ENCODE assay signal across 8 cellular contexts in genomic region chr3:125211523-125212095, GRCh38. TPM values are rescaled to one million over a fixed set of nuclear protein-coding genes. Genes with fewer than 3 reads are reported as not detected.
DNase-seq lines count a peak whose midpoint lies in the region; ATAC-seq, FAIRE-seq and TF ChIP-seq lines count a peak whose summit lies in the region.

No MANE protein-coding gene starts in this region.

- no peaks in the 10 kb centered on the region for H3K9me3 Mint-ChIP-seq in activated CD4-positive, alpha-beta T cell treated with anti-CD3 and anti-CD28 coated beads for 36 hours (ENCODE audit: low read depth)
- no peaks in the 10 kb centered on the region for H3K9me3 Mint-ChIP-seq in stimulated activated memory B cell treated with anti-CD40 and anti-IgM and Interleukin-4, amounts not matched to agents 10 μg/mL and 1 μg/mL and 100 μg/mL, for 72 hours

- H3K4me2 ChIP-seq in GM12878 (ENCODE audit: control insufficient read depth, insufficient read depth) = peak overlapping the region; percentile 90

- no peak overlapping the region for H3K27ac ChIP-seq in GM12878 (ENCODE audit: control insufficient read depth, insufficient read depth)
- no peak overlapping the region for H3K27ac ChIP-seq in left lung

- H3K9me3 ChIP-seq in GM12878 (replicated peaks; ENCODE audit: control insufficient read depth, insufficient read depth, low read length) (no peaks in the 10 kb centered on the region), left lung (no peaks in the 10 kb centered on the region)

- H3K4me1 ChIP-seq in GM12878 (ENCODE audit: control insufficient read depth, insufficient read depth, low read length) (peaks cover 6% of the 10 kb centered on the region), left lung (peaks cover 0 to 13% of the 10 kb centered on the region in 2 donors)

- H3K4me1 Mint-ChIP-seq in activated CD4-positive, alpha-beta T cell treated with anti-CD3 and anti-CD28 coated beads for 36 hours = peaks cover 9% of the 10 kb centered on the region
- H3K4me1 Mint-ChIP-seq in stimulated activated memory B cell treated with anti-CD40 and anti-IgM and Interleukin-4, amounts not matched to agents 10 μg/mL and 1 μg/mL and 100 μg/mL, for 72 hours = peaks cover 16% of the 10 kb centered on the region

- H3K27me3 Mint-ChIP-seq in activated CD4-positive, alpha-beta T cell treated with anti-CD3 and anti-CD28 coated beads for 36 hours = peaks cover 52% of the 10 kb centered on the region
- peaks cover 59% of the 10 kb centered on the region for H3K27me3 Mint-ChIP-seq in stimulated activated memory B cell treated with anti-CD40 and anti-IgM and Interleukin-4, amounts not matched to agents 10 μg/mL and 1 μg/mL and 100 μg/mL, for 72 hours

- H3K27me3 ChIP-seq in GM12878 (replicated peaks in 1 of 2; ENCODE audit: control insufficient read depth in 2 of 2, insufficient read depth in 2 of 2, low read length in 1 of 2) = peaks cover 0 to 7% of the 10 kb centered on the region in 2 experiments; a peak in 2 of 4 replicates
- peaks cover 16 to 56% of the 10 kb centered on the region in 2 donors for H3K27me3 ChIP-seq in left lung

- no peak for TF ChIP-seq RAD21 in GM12878 (IDR thresholded peaks at IDR 0.05; ENCODE audit: insufficient read depth, low read depth, low read length)

- H3K9ac ChIP-seq in GM12878 (ENCODE audit: control insufficient read depth, insufficient read depth, low read length) = peak overlapping the region; percentile 51; the same call in 1 of the 2 replicates

- TF ChIP-seq POLR2A in GM12878 (IDR thresholded peaks at IDR 0.05; ENCODE audit: low read depth, low read length) = no peak

- no peak for FAIRE-seq in GM12878 (lab: Jason Lieb, UNC)
- FAIRE-seq in frontal cortex (lab: Jason Lieb, UNC) = no peak

- CTCF ChIA-PET in activated CD4-positive, alpha-beta T cell treated with anti-CD3 and anti-CD28 coated beads for 36 hours (lab: Charles Lee) = interaction anchor here (0.6 kb wide), 1 partner anchor 166 kb away, joined by 3 read pairs; no protein-coding TSS in a partner anchor
- CTCF ChIA-PET in GM12878 (lab: Yijun Ruan, JAX) = no interaction called here

- in situ Hi-C loops in GM12878 (cut with MboI) = no loop called here

- TF ChIP-seq CTCF in GM12878 (IDR thresholded peaks at IDR 0.05 in 2 of 3, conservative IDR thresholded peaks at IDR 0.05 in 1 of 3; ENCODE audit: control insufficient read depth in 2 of 3, extremely low read depth in 1 of 3, insufficient read depth in 1 of 3, low read depth in 3 of 3, low read length in 3 of 3) (no peak), left lung (IDR thresholded peaks at IDR 0.05) (no peak), omental fat pad (IDR thresholded peaks at IDR 0.05) (no peak)

- intact Hi-C loops in activated CD4-positive, alpha-beta T cell treated with anti-CD3 and anti-CD28 coated beads for 36 hours (cut with DNase I, micrococcal nuclease) = loop anchor here in 1 of 2 experiments (5.0 kb wide), 1 partner anchor 376 kb away; no protein-coding TSS in a partner anchor
- intact Hi-C loops in GM12878 (cut with micrococcal nuclease; ENCODE audit: unreplicated experiment) (no loop called here), left lung (cut with DNase I) (no loop called here)

- RAD21 ChIA-PET in GM12878 (lab: Charles Lee; ENCODE audit: unreplicated experiment) = no interaction called here

- POLR2A ChIA-PET in activated CD4-positive, alpha-beta T cell treated with anti-CD3 and anti-CD28 coated beads for 36 hours (lab: Charles Lee) = no interaction called here
- POLR2A ChIA-PET in GM12878 (lab: Charles Lee) = no interaction called here

- SMC1A ChIA-PET in GM12878 (lab: Charles Lee; ENCODE audit: uncharacterized antibody, unreplicated experiment) = no interaction called here

- peak overlapping the region; percentile 74 for H2AFZ ChIP-seq in GM12878 (ENCODE audit: control insufficient read depth, low read depth, low read length)

- H3K36me3 Mint-ChIP-seq in activated CD4-positive, alpha-beta T cell treated with anti-CD3 and anti-CD28 coated beads for 36 hours (ENCODE audit: low read depth) = no peaks in the 10 kb centered on the region
- H3K36me3 Mint-ChIP-seq in stimulated activated memory B cell treated with anti-CD40 and anti-IgM and Interleukin-4, amounts not matched to agents 10 μg/mL and 1 μg/mL and 100 μg/mL, for 72 hours = no peaks in the 10 kb centered on the region

- no peaks in the 10 kb centered on the region for H3K79me2 ChIP-seq in GM12878 (ENCODE audit: control insufficient read depth, insufficient read depth, low read length)

- BruUV-seq in GM12878 (replicated peaks; lab: Mats Ljungman, UMichigan) = no TSS peak

- TF ChIP-seq EP300 in GM12878 (IDR thresholded peaks at IDR 0.05; ENCODE audit: borderline replicate concordance in 1 of 2, control insufficient read depth in 1 of 2, low read depth in 2 of 2, low read length in 2 of 2) = no peak

- no peaks in the 10 kb centered on the region for H4K20me1 ChIP-seq in GM12878 (ENCODE audit: control insufficient read depth, insufficient read depth)

- H3K36me3 ChIP-seq in GM12878 (ENCODE audit: control insufficient read depth in 2 of 2, insufficient read depth in 2 of 2, low read length in 1 of 2) (no peaks in the 10 kb centered on the region), left lung (no peaks in the 10 kb centered on the region)

- no peak overlapping the region for H3K27ac Mint-ChIP-seq in activated CD4-positive, alpha-beta T cell treated with anti-CD3 and anti-CD28 coated beads for 36 hours
- no peak overlapping the region for H3K27ac Mint-ChIP-seq in stimulated activated memory B cell treated with anti-CD40 and anti-IgM and Interleukin-4, amounts not matched to agents 10 μg/mL and 1 μg/mL and 100 μg/mL, for 72 hours

- H3K4me3 ChIP-seq in GM12878 (peak overlapping the region; percentile 59; the same call in 1 of the 2 replicates), left lung (peak overlapping the region; percentile 44 to 53)

- no peak for DNase-seq in activated CD4-positive, alpha-beta T cell treated with anti-CD3 and anti-CD28 coated beads for 36 hours
- DNase-seq in activated CD4-positive, alpha-beta T cell treated with anti-CD3 and anti-CD28 coated beads for 4 hours = no peak
- DNase-seq in GM12878 (ENCODE audit: low read depth, low spot score) (no peak), left lung (no peak), frontal cortex (ENCODE audit: low spot score in 2 of 2) (no peak), omental fat pad (ENCODE audit: low spot score) (no peak)
- no peak for DNase-seq in stimulated activated CD8-positive, alpha-beta memory T cell treated with anti-CD3 and anti-CD28 coated beads, Interleukin-4, amount 100 ng/mL, for 48 hours

- peak overlapping the region; percentile 13 for H3K4me3 Mint-ChIP-seq in activated CD4-positive, alpha-beta T cell treated with anti-CD3 and anti-CD28 coated beads for 36 hours
- H3K4me3 Mint-ChIP-seq in stimulated activated memory B cell treated with anti-CD40 and anti-IgM and Interleukin-4, amounts not matched to agents 10 μg/mL and 1 μg/mL and 100 μg/mL, for 72 hours = peak overlapping the region; percentile 66

- WGBS in GM12878 (ENCODE audit: insufficient coverage, insufficient replicate concordance, low lambda C conversion rate, missing lambda C conversion rate) = over 99% methylated on average over 10 of the region's 11 CpGs

- no peak for ATAC-seq in activated CD4-positive, alpha-beta T cell treated with anti-CD3 and anti-CD28 coated beads for 36 hours
- no peak for ATAC-seq in GM12878
- ATAC-seq in left lung = peak; percentile 31
- no peak for ATAC-seq in stimulated activated memory B cell treated with anti-CD40 and anti-IgM and Interleukin-4, amounts not matched to agents 10 μg/mL and 1 μg/mL and 100 μg/mL, for 72 hours
- ATAC-seq in omental fat pad (ENCODE audit: low FRiP score) = no peak

TF ChIP-seq in GM12878, 131 proteins besides CTCF, POLR2A, EP300 and RAD21 (continues in another document):
- TF ChIP-seq IRF5 (IDR thresholded peaks at IDR 0.05; ENCODE audit: borderline replicate concordance) (no peak), CBFB (IDR thresholded peaks at IDR 0.05; ENCODE audit: low read depth) (no peak), PAX5 (IDR thresholded peaks at IDR 0.05; ENCODE audit: borderline replicate concordance, low read depth, low read length) (no peak), TCF7 (IDR thresholded peaks at IDR 0.05; ENCODE audit: borderline replicate concordance) (no peak)

RNA-seq across cellular contexts. Expression of gene SLC12A8, which starts 0.9 kb away (rescaled TPM):
- total RNA-seq in activated CD4-positive, alpha-beta T cell treated with anti-CD3 and anti-CD28 coated beads for 36 hours = under 1 TPM; 0.26 to 0.39 TPM
- 14.9 and 17.1 TPM in 2 replicates for total RNA-seq in GM12878 (2013; cell fraction: nucleolus; rRNA removed)
- 61.1 and 71.6 TPM in 2 replicates for total RNA-seq in GM12878 (2014; rRNA removed)
- total RNA-seq in GM12878 (2014; rRNA removed; fragmentation: Illumina TruSeq; extraction: Trizol) = 51.1 and 54.0 TPM in 2 replicates
- total RNA-seq in GM12878 (2021) = 58.3 and 61.4 TPM in 2 replicates
- polyA plus RNA-seq in GM12878 (2011; ENCODE audit: low read depth) = 50.0 TPM
- 0.97 and 2.5 TPM in 2 replicates for polyA plus RNA-seq in GM12878 (2011; rRNA removed)
- polyA plus RNA-seq in GM12878 (2011; cell fraction: cytosol; rRNA removed) = 2.2 and 2.6 TPM in 2 replicates
- 2.5 and 2.6 TPM in 2 replicates for polyA plus RNA-seq in GM12878 (2011; cell fraction: nucleus; rRNA removed)
- 58.3 and 69.9 TPM in 2 replicates for polyA plus RNA-seq in GM12878 (2012)
- 59.1 and 62.6 TPM in 2 replicates for polyA plus RNA-seq in GM12878 (2014; fragmentation: Illumina TruSeq; extraction: Trizol)
- polyA plus RNA-seq in GM12878 (2014; fragmentation: Nextera tagmentation; extraction: Ambion mirVana) = 10 to 100 TPM; 39.8 to 46.1 TPM
- polyA plus RNA-seq in GM12878 (2014; rRNA removed) = 65.8 and 70.5 TPM in 2 replicates
- 10 to 100 TPM; 40.4 to 44.2 TPM for polyA plus RNA-seq in GM12878 (2016; fragmentation: Nextera tagmentation; extraction: Ambion mirVana)
- 2.0 and 2.6 TPM in 2 replicates for polyA minus RNA-seq in GM12878 (2011; rRNA and poly(A)+ RNA removed)
- 1.5 and 1.6 TPM in 2 replicates for polyA minus RNA-seq in GM12878 (2011; cell fraction: cytosol; rRNA and poly(A)+ RNA removed)
- polyA minus RNA-seq in GM12878 (2011; cell fraction: nucleus; rRNA and poly(A)+ RNA removed) = 2.2 and 5.4 TPM in 2 replicates
- total RNA-seq in left lung = 10 to 100 TPM in 1 of 2 donors, 1 to 10 TPM in 1; 9.0 to 17.1 TPM
- total RNA-seq in frontal cortex = 2.4 TPM
- 10 to 100 TPM in 1 of 4 donors, 1 to 10 TPM in 2, not detected in 1; 2.6 to 65.3 (median 8.7) TPM for total RNA-seq in omental fat pad
